11 cellular contexts compared by ENCODE assay signal in genomic region chr2:37614061-37614802, GRCh38. TPM values are rescaled to one million over a fixed set of nuclear protein-coding genes. Genes with fewer than 3 reads are reported as not detected.
DNase-seq lines count a peak whose midpoint lies in the region; ATAC-seq, FAIRE-seq and TF ChIP-seq lines count a peak whose summit lies in the region.
"Had no signal": no experiment of that assay in that cellular context is flagged by ENCODE, and none has a peak within 500 bp of the region (broad histone marks: within the 10 kb centered on the region; RNA-seq: fewer than 3 reads in every experiment).

No MANE protein-coding gene starts in this region.

- H3K9ac ChIP-seq in adipocyte (ENCODE audit: low read length), result no peak overlapping the region

- H3K27ac ChIP-seq in transverse colon, result peak overlapping the region; percentile 10 to 67 (median 52)

- peaks cover 6% of the 10 kb centered on the region for H3K9me3 Mint-ChIP-seq in activated CD4-positive, alpha-beta T cell treated with anti-CD3 and anti-CD28 coated beads, Interleukin-2, amount 10 ng/mL, durations not matched to agents 24 days and 14 days
- no peaks in the 10 kb centered on the region for H3K9me3 Mint-ChIP-seq in activated T-helper 2 cell treated with anti-CD3 and anti-CD28 coated beads, Interferon-gamma antibody, Interleukin-2, Interleukin-4, amounts not matched to agents 10 μg/mL and 5 μg/mL and 100 μg/mL, durations not matched to agents 14 hours and 24 hours and 36 hours
- H3K9me3 Mint-ChIP-seq: nephron had no signal

- WGBS in transverse colon (ENCODE audit: low coverage in 1 of 2), 2 donors, result 83% methylated on average over 8 of the region's 8 CpGs; no CpG with 5 or more reads in 1 of the 2 donors

- H3K4me3 ChIP-seq in adipocyte (ENCODE audit: low read length) (no peak overlapping the region), transverse colon (no peak overlapping the region)

- H3K36me3 Mint-ChIP-seq in activated CD4-positive, alpha-beta T cell treated with anti-CD3 and anti-CD28 coated beads, Interleukin-2, amount 10 ng/mL, durations not matched to agents 24 days and 14 days (ENCODE audit: low read depth), result no peaks in the 10 kb centered on the region
- no peaks in the 10 kb centered on the region for H3K36me3 Mint-ChIP-seq in activated T-helper 2 cell treated with anti-CD3 and anti-CD28 coated beads, Interferon-gamma antibody, Interleukin-2, Interleukin-4, amounts not matched to agents 10 μg/mL and 5 μg/mL and 100 μg/mL, durations not matched to agents 14 hours and 24 hours and 36 hours (ENCODE audit: low read depth)

- intact Hi-C loops in activated CD4-positive, alpha-beta T cell treated with anti-CD3 and anti-CD28 coated beads, Interleukin-2, amount 10 ng/mL, durations not matched to agents 24 days and 14 days (cut with micrococcal nuclease), result no loop called here
- intact Hi-C loops in transverse colon (cut with DNase I; ENCODE audit: low total_unique reads), result no loop called here
- intact Hi-C loops in activated T-helper 2 cell treated with anti-CD3 and anti-CD28 coated beads, Interferon-gamma antibody, Interleukin-2, Interleukin-4, amounts not matched to agents 10 μg/mL and 5 μg/mL and 100 μg/mL, durations not matched to agents 14 hours and 24 hours and 36 hours (cut with micrococcal nuclease), result no loop called here

- peaks cover 5% of the 10 kb centered on the region for H3K27me3 Mint-ChIP-seq in activated CD4-positive, alpha-beta T cell treated with anti-CD3 and anti-CD28 coated beads, Interleukin-2, amount 10 ng/mL, durations not matched to agents 24 days and 14 days
- H3K27me3 Mint-ChIP-seq in activated T-helper 2 cell treated with anti-CD3 and anti-CD28 coated beads, Interferon-gamma antibody, Interleukin-2, Interleukin-4, amounts not matched to agents 10 μg/mL and 5 μg/mL and 100 μg/mL, durations not matched to agents 14 hours and 24 hours and 36 hours (ENCODE audit: low read depth), result peaks cover 3% of the 10 kb centered on the region

- H3K27ac Mint-ChIP-seq in activated CD4-positive, alpha-beta T cell treated with anti-CD3 and anti-CD28 coated beads, Interleukin-2, amount 10 ng/mL, durations not matched to agents 24 days and 14 days, result peak overlapping the region; percentile 15
- H3K27ac Mint-ChIP-seq in activated T-helper 2 cell treated with anti-CD3 and anti-CD28 coated beads, Interferon-gamma antibody, Interleukin-2, Interleukin-4, amounts not matched to agents 10 μg/mL and 5 μg/mL and 100 μg/mL, durations not matched to agents 14 hours and 24 hours and 36 hours, result no peak overlapping the region
- H3K27ac Mint-ChIP-seq: nephron had no signal

- ATAC-seq in HG03442 (IDR thresholded peaks at IDR 0.05; ENCODE audit: unreplicated experiment), result no peak
- ATAC-seq: esophagus mucosa had no signal

- peaks cover 26% of the 10 kb centered on the region for H3K4me1 Mint-ChIP-seq in activated CD4-positive, alpha-beta T cell treated with anti-CD3 and anti-CD28 coated beads, Interleukin-2, amount 10 ng/mL, durations not matched to agents 24 days and 14 days
- H3K4me1 Mint-ChIP-seq in activated T-helper 2 cell treated with anti-CD3 and anti-CD28 coated beads, Interferon-gamma antibody, Interleukin-2, Interleukin-4, amounts not matched to agents 10 μg/mL and 5 μg/mL and 100 μg/mL, durations not matched to agents 14 hours and 24 hours and 36 hours (ENCODE audit: low read depth), result peaks cover 21% of the 10 kb centered on the region

- H3K4me1 ChIP-seq in adipocyte (ENCODE audit: control insufficient read depth, insufficient read depth, low read length), result peaks cover 44% of the 10 kb centered on the region
- peaks cover 9 to 30% (median 15%) of the 10 kb centered on the region in 4 donors for H3K4me1 ChIP-seq in transverse colon

- TF ChIP-seq POLR2A in transverse colon (IDR thresholded peaks at IDR 0.05), result no peak

- H3K27me3 ChIP-seq in adipocyte (replicated peaks; ENCODE audit: control insufficient read depth, insufficient read depth, low read length) (no peaks in the 10 kb centered on the region), transverse colon (no peaks in the 10 kb centered on the region)

- no peak for TF ChIP-seq EP300 in transverse colon (IDR thresholded peaks at IDR 0.05; ENCODE audit: low read depth)

- DNase-seq in activated CD4-positive, alpha-beta T cell treated with anti-CD3 and anti-CD28 coated beads, Interleukin-2, amount 10 ng/mL, durations not matched to agents 24 days and 14 days, result no peak
- no peak for DNase-seq in activated CD4-positive, alpha-beta T cell treated with anti-CD3 and anti-CD28 coated beads, Interleukin-2, amount 50 U/mL, for 4 hours
- DNase-seq in adipocyte (ENCODE audit: low read depth), result peak; percentile 80
- peak; percentile 29 for DNase-seq in transverse colon
- no peak for DNase-seq in epidermal melanocyte (ENCODE audit: insufficient read length, low spot score)
- DNase-seq in activated T-helper 2 cell treated with anti-CD3 and anti-CD28 coated beads, Interferon-gamma antibody, Interleukin-2, Interleukin-4, amounts not matched to agents 10 μg/mL and 5 μg/mL and 100 μg/mL, durations not matched to agents 14 hours and 24 hours and 36 hours (ENCODE audit: low spot score), result no peak
- DNase-seq: activated T-cell treated with anti-CD3 and anti-CD28 coated beads, Interleukin-2, amount 50 U/mL, for 4 hours had no signal

- no peak for TF ChIP-seq CTCF in transverse colon (IDR thresholded peaks at IDR 0.05)

- no peak overlapping the region for H3K4me3 Mint-ChIP-seq in activated CD4-positive, alpha-beta T cell treated with anti-CD3 and anti-CD28 coated beads, Interleukin-2, amount 10 ng/mL, durations not matched to agents 24 days and 14 days
- H3K4me3 Mint-ChIP-seq in activated T-helper 2 cell treated with anti-CD3 and anti-CD28 coated beads, Interferon-gamma antibody, Interleukin-2, Interleukin-4, amounts not matched to agents 10 μg/mL and 5 μg/mL and 100 μg/mL, durations not matched to agents 14 hours and 24 hours and 36 hours (ENCODE audit: low read depth), result no peak overlapping the region
- H3K4me3 Mint-ChIP-seq: activated T-cell treated with anti-CD3 and anti-CD28 coated beads, Interleukin-2, amount 50 U/mL, for 4 hours; nephron had no signal

- H3K36me3 ChIP-seq in adipocyte (ENCODE audit: control insufficient read depth, insufficient read depth, low read length, severe bottlenecking), result no peaks in the 10 kb centered on the region
- no peaks in the 10 kb centered on the region for H3K36me3 ChIP-seq in transverse colon

- no peaks in the 10 kb centered on the region for H3K9me3 ChIP-seq in adipocyte (ENCODE audit: control insufficient read depth, low read length)
- no peaks in the 10 kb centered on the region for H3K9me3 ChIP-seq in transverse colon

- peak; percentile 89 for FAIRE-seq in islet of Langerhans (lab: Jason Lieb, UNC)

- in situ Hi-C loops in transverse colon (cut with MboI; ENCODE audit: low pct_ligation_motif_present in 1 of 4, low pct_unique_long_range_greater_than_20kb in 1 of 4, low sequenced_read_pairs in 3 of 4), result no loop called here

RNA-seq across cellular contexts. Expression of gene CDC42EP3, which starts 57.2 kb away (rescaled TPM):
- total RNA-seq in activated CD4-positive, alpha-beta T cell treated with anti-CD3 and anti-CD28 coated beads, Interleukin-2, amount 10 ng/mL, durations not matched to agents 24 days and 14 days, result 10.9 and 12.8 TPM in 2 replicates
- 100 to 1,000 TPM in 1 of 4 donors, 10 to 100 TPM in 3; 20.6 to 104 (median 31.8) TPM for total RNA-seq in transverse colon
- 8.6 and 9.8 TPM in 2 replicates for total RNA-seq in activated T-helper 2 cell treated with anti-CD3 and anti-CD28 coated beads, Interferon-gamma antibody, Interleukin-2, Interleukin-4, amounts not matched to agents 10 μg/mL and 5 μg/mL and 100 μg/mL, durations not matched to agents 14 hours and 24 hours and 36 hours

Comparison
In these comparisons a context has a peak if more than half of its experiments do, and no peak if none do; other contexts are left out.
1. DNase-seq: peak in adipocyte (single experiment) and transverse colon (single experiment); none in activated CD4-positive, alpha-beta T cell treated with anti-CD3 and anti-CD28 coated beads, Interleukin-2, amount 10 ng/mL, durations not matched to agents 24 days and 14 days (single experiment), activated CD4-positive, alpha-beta T cell treated with anti-CD3 and anti-CD28 coated beads, Interleukin-2, amount 50 U/mL, for 4 hours (0 of 2), epidermal melanocyte (single experiment) and activated T-helper 2 cell treated with anti-CD3 and anti-CD28 coated beads, Interferon-gamma antibody, Interleukin-2, Interleukin-4, amounts not matched to agents 10 μg/mL and 5 μg/mL and 100 μg/mL, durations not matched to agents 14 hours and 24 hours and 36 hours (single experiment).